In the genomic region with DNA sequence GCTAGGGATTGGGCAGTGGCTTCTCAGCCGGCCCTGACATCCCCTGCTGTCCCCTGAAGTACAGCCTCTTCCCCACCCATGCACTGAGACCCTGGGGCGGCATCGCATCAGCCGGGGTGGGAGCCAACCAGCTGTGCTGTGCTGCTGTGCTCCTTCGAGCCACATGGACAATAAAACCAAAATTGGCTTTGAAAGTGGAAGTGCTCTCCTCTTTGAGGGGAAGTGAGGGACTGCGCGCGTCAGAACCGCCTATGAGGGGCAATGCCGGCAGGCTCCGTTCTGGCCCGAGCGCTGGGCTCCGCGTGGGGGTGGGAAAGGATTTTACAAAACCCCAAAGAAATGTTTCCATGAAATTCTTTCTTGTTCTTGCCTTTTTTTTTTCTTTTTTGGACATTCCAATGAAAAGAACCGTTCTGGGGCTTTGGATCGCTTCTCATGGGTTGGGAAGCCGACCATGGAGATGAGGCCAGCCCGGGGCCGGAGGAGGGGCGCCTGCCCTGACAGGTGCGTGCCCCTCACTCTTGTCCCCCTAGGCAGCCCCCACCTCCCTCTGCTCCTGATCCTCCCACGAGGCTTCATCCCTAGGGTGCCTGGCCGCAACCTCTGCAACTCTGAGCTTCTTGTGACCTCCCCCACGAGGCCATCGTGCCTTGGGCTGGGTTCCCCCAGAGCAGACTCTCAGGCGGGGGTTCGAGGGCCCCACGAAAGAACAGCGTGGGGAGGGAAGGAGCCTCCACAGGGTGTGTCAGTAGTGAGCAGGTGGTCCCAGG, we compare ENCODE assay signal across 9 cellular contexts. TPM values are rescaled to one million over a fixed set of nuclear protein-coding genes. Genes with fewer than 3 reads are reported as not detected.
A peak's percentile ranks its signal among the peaks of the same experiment; 100 is the strongest.
DNase-seq lines count a peak whose midpoint lies in the region; ATAC-seq and TF ChIP-seq lines count a peak whose summit lies in the region.
"Had no signal": no experiment of that assay in that cellular context is flagged by ENCODE, and none has a peak within 500 bp of the region (broad histone marks: within the 10 kb centered on the region; RNA-seq: fewer than 3 reads in every experiment).

No MANE protein-coding gene starts in this region.

- H3K27ac ChIP-seq in BLaER1 treated with 17β-estradiol and CSF1 and Interleukin-3, amounts not matched to agents 10 nM and 100 nM = peak overlapping the region; percentile 52 to 92 (median 71)
- H3K27ac ChIP-seq in parathyroid adenoma = peak overlapping the region; percentile 42
- H3K27ac ChIP-seq: SK-N-MC had no signal

- peak overlapping the region; percentile 82 to 98 (median 95) for H3K4me2 ChIP-seq in BLaER1 treated with 17β-estradiol and CSF1 and Interleukin-3, amounts not matched to agents 10 nM and 100 nM
- H3K4me2 ChIP-seq in parathyroid adenoma (ENCODE audit: low read length) = no peak overlapping the region

- ATAC-seq in HG03378 (IDR thresholded peaks at IDR 0.05; ENCODE audit: unreplicated experiment) (no peak), esophagus mucosa (no peak)

- peaks cover 24% of the 10 kb centered on the region for H3K79me2 ChIP-seq in parathyroid adenoma

- peaks cover 14 to 95% (median 46%) of the 10 kb centered on the region in 11 experiments; a peak in 18 of 22 replicates for H4K20me1 ChIP-seq in BLaER1 treated with 17β-estradiol and CSF1 and Interleukin-3, amounts not matched to agents 10 nM and 100 nM

- H3K4me3 ChIP-seq in BLaER1 treated with 17β-estradiol and CSF1 and Interleukin-3, amounts not matched to agents 10 nM and 100 nM = peak overlapping the region in 9 of 10 experiments; percentile 32 to 59 (median 41); a peak in 17 of 20 replicates
- no peak overlapping the region for H3K4me3 ChIP-seq in NB4 (ENCODE audit: low read depth, low read length)
- H3K4me3 ChIP-seq in parathyroid adenoma (ENCODE audit: low read depth, low read length) = no peak overlapping the region
- H3K4me3 ChIP-seq: SK-N-MC had no signal

- DNase-seq in NB4 (ENCODE audit: low read depth) (peak; percentile 76), epidermal melanocyte (ENCODE audit: insufficient read length, low spot score) (peak; percentile 49), cerebellar cortex (ENCODE audit: low spot score) (no peak)
- DNase-seq in activated CD4-positive, alpha-beta T cell treated with anti-CD3 and anti-CD28 coated beads, Interleukin-2, amount 50 U/mL, for 4 hours = no peak

- no peak for TF ChIP-seq CTCF in NB4 (IDR thresholded peaks at IDR 0.05; ENCODE audit: low read depth, low read length)
- TF ChIP-seq CTCF in parathyroid adenoma (IDR thresholded peaks at IDR 0.05) = no peak

- no peaks in the 10 kb centered on the region for H3K9me3 ChIP-seq in BLaER1 treated with 17β-estradiol and CSF1 and Interleukin-3, amounts not matched to agents 10 nM and 100 nM (replicated peaks in 1 of 11)
- H3K9me3 ChIP-seq in parathyroid adenoma (ENCODE audit: control insufficient read depth, low read length) = no peaks in the 10 kb centered on the region

- H3K36me3 ChIP-seq in BLaER1 treated with 17β-estradiol and CSF1 and Interleukin-3, amounts not matched to agents 10 nM and 100 nM = peaks cover 0 to 4% (median 0%) of the 10 kb centered on the region in 11 experiments; a peak in 1 of 22 replicates
- H3K36me3 ChIP-seq in parathyroid adenoma (ENCODE audit: control insufficient read depth, insufficient read depth, low read length) = no peaks in the 10 kb centered on the region

- H2AFZ ChIP-seq in parathyroid adenoma = no peak overlapping the region

- H3K4me1 ChIP-seq in BLaER1 treated with 17β-estradiol and CSF1 and Interleukin-3, amounts not matched to agents 10 nM and 100 nM = peaks cover 83 to 96% (median 90%) of the 10 kb centered on the region in 10 experiments
- H3K4me1 ChIP-seq in parathyroid adenoma = no peaks in the 10 kb centered on the region

- no peak for TF ChIP-seq POLR2A in NB4 (IDR thresholded peaks at IDR 0.05; ENCODE audit: extremely low read depth, insufficient read length)

- H3K27me3 ChIP-seq in BLaER1 treated with 17β-estradiol and CSF1 and Interleukin-3, amounts not matched to agents 10 nM and 100 nM = no peaks in the 10 kb centered on the region
- H3K27me3 ChIP-seq in parathyroid adenoma (ENCODE audit: control insufficient read depth, insufficient read depth, low read length) = no peaks in the 10 kb centered on the region

- H3K9ac ChIP-seq in BLaER1 treated with 17β-estradiol and CSF1 and Interleukin-3, amounts not matched to agents 10 nM and 100 nM = peak overlapping the region; percentile 44 to 75 (median 60)
- H3K9ac ChIP-seq in parathyroid adenoma = no peak overlapping the region

RNA-seq across cellular contexts. Expression of gene KLHL26, which starts 22.6 kb away (rescaled TPM):
- 5.6 TPM for total RNA-seq in esophagus mucosa

RNA-seq across cellular contexts. Expression of gene CRTC1, which starts 24.0 kb away (rescaled TPM):
- 4.0 TPM for total RNA-seq in esophagus mucosa

RNA-seq across cellular contexts. Expression of gene TMEM59L, which starts 46.8 kb away (rescaled TPM):
- total RNA-seq in esophagus mucosa = 0.28 TPM

RNA-seq across cellular contexts. Expression of gene CRLF1, which starts 52.9 kb away (rescaled TPM):
- 7.9 TPM for total RNA-seq in esophagus mucosa

Comparison
In these comparisons a context has a peak if more than half of its experiments do, and no peak if none do; other contexts are left out.
1. H3K4me3 ChIP-seq: peak in BLaER1 treated with 17β-estradiol and CSF1 and Interleukin-3, amounts not matched to agents 10 nM and 100 nM (9 of 10); none in NB4 (single experiment) and parathyroid adenoma (single experiment).
2. DNase-seq: peak in NB4 (single experiment) and epidermal melanocyte (single experiment); none in cerebellar cortex (single experiment) and activated CD4-positive, alpha-beta T cell treated with anti-CD3 and anti-CD28 coated beads, Interleukin-2, amount 50 U/mL, for 4 hours (0 of 2).